29 cellular contexts compared by ENCODE assay signal in genomic region chr3:141289228-141289772, GRCh38.
"Had no signal": no experiment of that assay in that cellular context is flagged by ENCODE, and none has a peak within 500 bp of the region (broad histone marks: within the 10 kb centered on the region; RNA-seq: fewer than 3 reads in every experiment).

No MANE protein-coding gene starts in this region.

- DNase-seq: activated B cell treated with CpG ODN at 0.5 μM for 24 hours; activated CD4-positive, alpha-beta memory T cell treated with anti-CD3 and anti-CD28 coated beads, Interleukin-2, amount 10 ng/mL, durations not matched to agents 7 days and 5 days; activated CD4-positive, alpha-beta T cell treated with anti-CD3 and anti-CD28 coated beads for 4 hours; activated CD8-positive, alpha-beta memory T cell treated with anti-CD3 and anti-CD28 coated beads, Interleukin-2, amount 50 U/mL, for 4 hours; activated gamma-delta T cell treated with Interleukin-2 at 50 U/mL for 16 hours; activated naive CD8-positive, alpha-beta T cell treated with anti-CD3 and anti-CD28 coated beads for 36 hours; activated T-cell treated with anti-CD3 and anti-CD28 coated beads, Interleukin-2, amount 50 U/mL, for 72 hours; amygdala; body of pancreas; central memory CD4-positive, alpha-beta T cell; cortex of kidney; erythroblast; foreskin melanocyte; glutamatergic neuron; hippocampal formation; left ventricle myocardium inferior; naive B cell; ovary; psoas muscle; right lobe of liver; stimulated activated CD4-positive, alpha-beta T cell treated with anti-CD3 and anti-CD28 coated beads, Interleukin-4, amount 100 ng/mL, for 4 hours; T-helper 1 cell; T-helper 9 cell had no signal

- H3K4me1 Mint-ChIP-seq: stimulated activated memory B cell treated with anti-CD40 and anti-IgM and Interleukin-4, amounts not matched to agents 10 μg/mL and 1 μg/mL and 100 μg/mL, for 72 hours had no signal

- H3K27ac ChIP-seq: body of pancreas, left ventricle myocardium inferior, ovary, psoas muscle, right lobe of liver had no signal

- H3K4me3 ChIP-seq: body of pancreas, left ventricle myocardium inferior, ovary, psoas muscle, right lobe of liver, smooth muscle cell, thoracic aorta had no signal

- H3K9me3 Mint-ChIP-seq: activated B cell treated with CpG ODN at 0.5 μM for 24 hours; activated CD4-positive, alpha-beta memory T cell treated with anti-CD3 and anti-CD28 coated beads, Interleukin-2, amount 10 ng/mL, durations not matched to agents 7 days and 5 days; activated naive CD8-positive, alpha-beta T cell treated with anti-CD3 and anti-CD28 coated beads for 36 hours; activated T-cell treated with anti-CD3 and anti-CD28 coated beads, Interleukin-2, amount 50 U/mL, for 72 hours; naive B cell; neural crest cell; stimulated activated memory B cell treated with anti-CD40 and anti-IgM and Interleukin-4, amounts not matched to agents 10 μg/mL and 1 μg/mL and 100 μg/mL, for 72 hours had no signal

- H3K27me3 Mint-ChIP-seq: activated B cell treated with CpG ODN at 0.5 μM for 24 hours; activated CD4-positive, alpha-beta memory T cell treated with anti-CD3 and anti-CD28 coated beads, Interleukin-2, amount 10 ng/mL, durations not matched to agents 7 days and 5 days; activated naive CD8-positive, alpha-beta T cell treated with anti-CD3 and anti-CD28 coated beads for 36 hours; naive B cell; stimulated activated memory B cell treated with anti-CD40 and anti-IgM and Interleukin-4, amounts not matched to agents 10 μg/mL and 1 μg/mL and 100 μg/mL, for 72 hours had no signal

- H3K4me1 ChIP-seq: body of pancreas, psoas muscle had no signal

- FAIRE-seq: endometrium, keratinocyte had no signal

- H3K27ac Mint-ChIP-seq: activated B cell treated with CpG ODN at 0.5 μM for 24 hours; activated CD4-positive, alpha-beta memory T cell treated with anti-CD3 and anti-CD28 coated beads, Interleukin-2, amount 10 ng/mL, durations not matched to agents 7 days and 5 days; activated naive CD8-positive, alpha-beta T cell treated with anti-CD3 and anti-CD28 coated beads for 36 hours; activated T-cell treated with anti-CD3 and anti-CD28 coated beads, Interleukin-2, amount 50 U/mL, for 72 hours; stimulated activated memory B cell treated with anti-CD40 and anti-IgM and Interleukin-4, amounts not matched to agents 10 μg/mL and 1 μg/mL and 100 μg/mL, for 72 hours had no signal

- ATAC-seq: body of pancreas; right lobe of liver; stimulated activated memory B cell treated with anti-CD40 and anti-IgM and Interleukin-4, amounts not matched to agents 10 μg/mL and 1 μg/mL and 100 μg/mL, for 72 hours had no signal

- H3K4me2 ChIP-seq: smooth muscle cell had no signal

- H3K36me3 ChIP-seq: ovary, right lobe of liver had no signal

- H3K27me3 ChIP-seq: body of pancreas, ovary, right lobe of liver had no signal

- H3K9me3 ChIP-seq: body of pancreas, left ventricle myocardium inferior, ovary, psoas muscle, right lobe of liver, thoracic aorta had no signal

- H3K4me3 Mint-ChIP-seq: activated B cell treated with CpG ODN at 0.5 μM for 24 hours; activated CD4-positive, alpha-beta memory T cell treated with anti-CD3 and anti-CD28 coated beads, Interleukin-2, amount 10 ng/mL, durations not matched to agents 7 days and 5 days; activated naive CD8-positive, alpha-beta T cell treated with anti-CD3 and anti-CD28 coated beads for 36 hours; activated T-cell treated with anti-CD3 and anti-CD28 coated beads, Interleukin-2, amount 50 U/mL, for 72 hours; naive B cell; neural crest cell; stimulated activated memory B cell treated with anti-CD40 and anti-IgM and Interleukin-4, amounts not matched to agents 10 μg/mL and 1 μg/mL and 100 μg/mL, for 72 hours had no signal
